5 cellular contexts compared by ENCODE assay signal in genomic region chr7:35660411-35660810, GRCh38. TPM values are rescaled to one million over a fixed set of nuclear protein-coding genes. Genes with fewer than 3 reads are reported as not detected.
DNase-seq lines count a peak whose midpoint lies in the region; ATAC-seq, FAIRE-seq and TF ChIP-seq lines count a peak whose summit lies in the region.
"Not testable (repeated sequence)": the region's sequence is repeated elsewhere in the genome, so short reads cannot be mapped to it uniquely, and the experiment has no call there.

No MANE protein-coding gene starts in this region.

- not testable (repeated sequence) for TF ChIP-seq EP300 in GM12878 (IDR thresholded peaks at IDR 0.05; ENCODE audit: borderline replicate concordance in 1 of 2, control insufficient read depth in 1 of 2, low read depth in 2 of 2, low read length in 2 of 2)

- H3K9me3 ChIP-seq in CD8-positive, alpha-beta memory T cell (ENCODE audit: low read length); HEK293 (ENCODE audit: control insufficient read depth, insufficient read depth, low read depth, low read length); Panc1 (ENCODE audit: control insufficient read depth, insufficient read depth, low read depth, low read length); GM12878 (replicated peaks; ENCODE audit: control insufficient read depth, insufficient read depth, low read length): not testable (repeated sequence)

- SMC1A ChIA-PET in GM12878 (lab: Charles Lee; ENCODE audit: uncharacterized antibody, unreplicated experiment), result interaction anchor here (2.1 kb wide), 1 partner anchor 18 kb away, joined by 8 read pairs; no protein-coding TSS in a partner anchor

- not testable (repeated sequence) for H2AFZ ChIP-seq in GM12878 (ENCODE audit: control insufficient read depth, low read depth, low read length)

- H3K4me2 ChIP-seq in GM12878 (ENCODE audit: control insufficient read depth, insufficient read depth), result not testable (repeated sequence)

- not testable (repeated sequence) for H3K36me3 ChIP-seq in CD8-positive, alpha-beta memory T cell (ENCODE audit: insufficient read depth, low read length); HEK293 (ENCODE audit: control insufficient read depth in 2 of 2, insufficient read depth in 1 of 2, low read length in 2 of 2); Panc1 (ENCODE audit: control insufficient read depth, insufficient read depth, low read length); GM12878 (ENCODE audit: control insufficient read depth in 2 of 2, insufficient read depth in 2 of 2, low read length in 1 of 2)

- not testable (repeated sequence) for DNase-seq in CD8-positive, alpha-beta memory T cell; Panc1 (ENCODE audit: low read depth, low spot score); GM12878 (ENCODE audit: low read depth, low spot score); immature natural killer cell

- RAD21 ChIA-PET in GM12878 (lab: Charles Lee; ENCODE audit: unreplicated experiment), result not testable (repeated sequence)

- POLR2A ChIA-PET in CD8-positive, alpha-beta memory T cell (lab: Charles Lee); HEK293 (lab: Yijun Ruan, JAX); Panc1 (lab: Charles Lee); GM12878 (lab: Charles Lee): not testable (repeated sequence)

- H4K20me1 ChIP-seq in GM12878 (ENCODE audit: control insufficient read depth, insufficient read depth), result not testable (repeated sequence)

- in situ Hi-C loops in Panc1 (cut with HindIII; ENCODE audit: low pct_unique_long_range_greater_than_20kb, low sequenced_read_pairs); GM12878 (cut with MboI): not testable (repeated sequence)

- H3K27ac ChIP-seq in CD8-positive, alpha-beta memory T cell (ENCODE audit: low read depth, low read length); HEK293 (ENCODE audit: extremely low read depth, low read depth, low read length); Panc1 (ENCODE audit: low read length); GM12878 (ENCODE audit: control insufficient read depth, insufficient read depth): not testable (repeated sequence)

- BruUV-seq in Panc1 (replicated peaks; lab: Mats Ljungman, UMichigan) (TSS peak; percentile 14), GM12878 (replicated peaks; lab: Mats Ljungman, UMichigan) (TSS peak; percentile 32)

- not testable (repeated sequence) for H3K4me3 ChIP-seq in CD8-positive, alpha-beta memory T cell (ENCODE audit: low read length); HEK293 (ENCODE audit: low read depth, low read length); Panc1 (ENCODE audit: low read depth in 2 of 2, low read length in 2 of 2); GM12878

- not testable (repeated sequence) for H3K4me1 ChIP-seq in CD8-positive, alpha-beta memory T cell (ENCODE audit: insufficient read depth, low read length); HEK293 (ENCODE audit: control insufficient read depth, insufficient read depth, low read length); Panc1 (ENCODE audit: control insufficient read depth, insufficient read depth, low read length); GM12878 (ENCODE audit: control insufficient read depth, insufficient read depth, low read length)

- intact Hi-C loops in Panc1 (cut with micrococcal nuclease; ENCODE audit: unreplicated experiment); GM12878 (cut with micrococcal nuclease; ENCODE audit: unreplicated experiment): not testable (repeated sequence)

- not testable (repeated sequence) for TF ChIP-seq POLR2A in GM12878 (IDR thresholded peaks at IDR 0.05; ENCODE audit: low read depth, low read length)

- not testable (repeated sequence) for FAIRE-seq in GM12878 (lab: Jason Lieb, UNC)

- TF ChIP-seq RAD21 in GM12878 (IDR thresholded peaks at IDR 0.05; ENCODE audit: insufficient read depth, low read depth, low read length), result not testable (repeated sequence)

- H3K9ac ChIP-seq in GM12878 (ENCODE audit: control insufficient read depth, insufficient read depth, low read length), result not testable (repeated sequence)

- not testable (repeated sequence) for H3K27me3 Mint-ChIP-seq in CD8-positive, alpha-beta memory T cell; immature natural killer cell (ENCODE audit: low read depth in 3 of 3)

- not testable (repeated sequence) for H3K27me3 ChIP-seq in CD8-positive, alpha-beta memory T cell (ENCODE audit: insufficient read depth, low read length, poor library complexity, severe bottlenecking); Panc1 (ENCODE audit: control insufficient read depth, insufficient read depth, low read length); GM12878 (replicated peaks in 1 of 2; ENCODE audit: control insufficient read depth in 2 of 2, insufficient read depth in 2 of 2, low read length in 1 of 2)

- H3K79me2 ChIP-seq in GM12878 (ENCODE audit: control insufficient read depth, insufficient read depth, low read length), result not testable (repeated sequence)

- ATAC-seq in Panc1, GM12878: not testable (repeated sequence)

- H3K36me3 Mint-ChIP-seq in CD8-positive, alpha-beta memory T cell, result peaks cover 33 to 72% (median 50%) of the 10 kb centered on the region in 3 donors
- peaks cover 13 to 50% (median 44%) of the 10 kb centered on the region in 3 donors for H3K36me3 Mint-ChIP-seq in immature natural killer cell

- H3K9me3 Mint-ChIP-seq in CD8-positive, alpha-beta memory T cell; immature natural killer cell: not testable (repeated sequence)

- not testable (repeated sequence) for TF ChIP-seq CTCF in HEK293 (tag by site-specific recombination; IDR thresholded peaks at IDR 0.05); Panc1 (IDR thresholded peaks at IDR 0.05); GM12878 (IDR thresholded peaks at IDR 0.05 in 2 of 3, conservative IDR thresholded peaks at IDR 0.05 in 1 of 3; ENCODE audit: control insufficient read depth in 2 of 3, extremely low read depth in 1 of 3, insufficient read depth in 1 of 3, low read depth in 3 of 3, low read length in 3 of 3)

- WGBS in GM12878 (ENCODE audit: insufficient coverage, insufficient replicate concordance, low lambda C conversion rate, missing lambda C conversion rate), result 94% methylated on average over 4 of the region's 4 CpGs

- H3K4me3 Mint-ChIP-seq in CD8-positive, alpha-beta memory T cell; immature natural killer cell: not testable (repeated sequence)

- peak overlapping the region in 5 of 8 donors; percentile 4 to 62 (median 42) for H3K27ac Mint-ChIP-seq in CD8-positive, alpha-beta memory T cell
- H3K27ac Mint-ChIP-seq in immature natural killer cell, result peak overlapping the region in 4 of 6 donors; percentile 13 to 64 (median 32)

- peaks cover 44 to 65% (median 60%) of the 10 kb centered on the region in 3 donors for H3K4me1 Mint-ChIP-seq in CD8-positive, alpha-beta memory T cell
- peaks cover 34 to 76% of the 10 kb centered on the region in 2 donors for H3K4me1 Mint-ChIP-seq in immature natural killer cell

- CTCF ChIA-PET in CD8-positive, alpha-beta memory T cell (lab: Charles Lee); HEK293 (lab: Yijun Ruan, JAX); Panc1 (lab: Charles Lee); GM12878 (lab: Yijun Ruan, JAX): not testable (repeated sequence)

TF ChIP-seq in HEK293, 187 proteins besides CTCF, POLR2A, EP300 and RAD21:
- peak; percentile 72 for TF ChIP-seq SCRT2 (tag by site-specific recombination; IDR thresholded peaks at IDR 0.05)
- peak; percentile 59; the same call in 1 of the 2 replicates for TF ChIP-seq SCRT1 (tag by site-specific recombination; IDR thresholded peaks at IDR 0.05; ENCODE audit: borderline replicate concordance)
TF ChIP-seq in HEK293: peak in this region for 2; not testable (repeated sequence) for 185.

RNA-seq across cellular contexts. Expression of gene HERPUD2, which starts 34.5 kb away (rescaled TPM):
- total RNA-seq in CD8-positive, alpha-beta memory T cell, result 10 to 100 TPM; 31.3 to 34.1 TPM
- polyA plus RNA-seq in CD8-positive, alpha-beta memory T cell, result 121 TPM
- 36.4 TPM for total RNA-seq in Panc1 (2021; ENCODE audit: unreplicated experiment)
- polyA plus RNA-seq in Panc1 (2012; ENCODE audit: insufficient read length), result 41.5 TPM
- 31.4 and 31.7 TPM in 2 replicates for total RNA-seq in GM12878 (2013; cell fraction: nucleolus; rRNA removed)
- total RNA-seq in GM12878 (2014; rRNA removed), result 14.2 and 15.0 TPM in 2 replicates
- 12.2 and 12.3 TPM in 2 replicates for total RNA-seq in GM12878 (2014; rRNA removed; fragmentation: Illumina TruSeq; extraction: Trizol)
- 13.0 and 13.3 TPM in 2 replicates for total RNA-seq in GM12878 (2021)
- polyA plus RNA-seq in GM12878 (2011; ENCODE audit: low read depth), result 7.0 TPM
- polyA plus RNA-seq in GM12878 (2011; rRNA removed), result 48.6 and 69.6 TPM in 2 replicates
- 58.5 and 63.7 TPM in 2 replicates for polyA plus RNA-seq in GM12878 (2011; cell fraction: cytosol; rRNA removed)
- polyA plus RNA-seq in GM12878 (2011; cell fraction: nucleus; rRNA removed), result 22.7 and 30.8 TPM in 2 replicates
- polyA plus RNA-seq in GM12878 (2012), result 9.0 and 13.7 TPM in 2 replicates
- 18.7 and 19.4 TPM in 2 replicates for polyA plus RNA-seq in GM12878 (2014; fragmentation: Illumina TruSeq; extraction: Trizol)
- polyA plus RNA-seq in GM12878 (2014; fragmentation: Nextera tagmentation; extraction: Ambion mirVana), result 1 to 10 TPM; 4.7 to 6.8 TPM
- polyA plus RNA-seq in GM12878 (2014; rRNA removed), result 14.4 TPM in 2 replicates
- polyA plus RNA-seq in GM12878 (2016; fragmentation: Nextera tagmentation; extraction: Ambion mirVana), result 10 to 100 TPM; 13.7 to 15.2 TPM
- polyA minus RNA-seq in GM12878 (2011; rRNA and poly(A)+ RNA removed), result 89.5 and 97.7 TPM in 2 replicates
- 22.2 and 25.8 TPM in 2 replicates for polyA minus RNA-seq in GM12878 (2011; cell fraction: cytosol; rRNA and poly(A)+ RNA removed)
- polyA minus RNA-seq in GM12878 (2011; cell fraction: nucleus; rRNA and poly(A)+ RNA removed), result 44.2 and 67.9 TPM in 2 replicates
- polyA plus RNA-seq in immature natural killer cell, result 100 to 1,000 TPM in 1 of 3 donors, 10 to 100 TPM in 2; 65.1 to 115 (median 91.4) TPM
